ENCODE assay signal across 8 cellular contexts in the genomic region with DNA sequence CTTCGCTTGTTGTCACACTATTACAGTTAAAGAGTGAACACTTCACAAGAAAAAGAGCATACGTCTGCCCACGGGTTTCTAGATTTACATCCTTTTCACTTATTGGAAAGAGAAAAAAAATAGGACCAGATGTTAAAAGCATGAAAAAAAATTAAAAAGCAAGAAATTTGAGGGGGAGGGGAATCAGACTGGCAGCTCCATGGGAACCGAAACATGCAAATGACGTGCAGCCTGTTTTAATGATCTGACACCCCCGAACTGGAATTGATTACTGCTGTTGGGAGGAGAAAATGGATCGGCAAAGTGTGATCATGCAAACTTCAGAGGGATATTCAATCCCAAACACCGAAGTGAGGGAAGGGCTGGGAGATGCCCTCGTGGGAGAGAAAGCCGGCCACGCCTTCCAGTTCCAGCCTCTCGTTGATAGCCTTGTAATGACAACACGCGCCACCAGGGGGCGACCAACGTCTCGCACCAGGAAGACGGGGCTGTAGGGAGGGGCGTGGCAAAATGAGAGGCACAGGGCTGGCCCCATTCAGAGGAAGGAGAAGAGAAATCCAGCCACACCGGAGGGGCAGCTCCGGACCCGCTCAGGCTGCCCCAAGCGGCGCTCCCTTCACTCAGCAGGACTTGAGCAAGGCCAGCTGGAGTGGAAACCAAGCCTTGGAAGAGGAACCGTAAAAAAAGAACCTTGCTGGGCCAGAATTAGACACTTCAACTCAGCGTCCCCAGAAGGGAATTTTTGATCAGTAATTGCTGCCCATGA. TPM values are rescaled to one million over a fixed set of nuclear protein-coding genes. Genes with fewer than 3 reads are reported as not detected.
A peak's percentile ranks its signal among the peaks of the same experiment; 100 is the strongest.
DNase-seq lines count a peak whose midpoint lies in the region; ATAC-seq and TF ChIP-seq lines count a peak whose summit lies in the region.

No MANE protein-coding gene starts in this region.

- no peak overlapping the region for H3K9ac ChIP-seq in BLaER1 treated with 17β-estradiol and CSF1 and Interleukin-3, amounts not matched to agents 10 nM and 100 nM

- ATAC-seq in HG03432 (IDR thresholded peaks at IDR 0.05; ENCODE audit: unreplicated experiment), result peak; percentile 93
- ATAC-seq in activated CD4-positive, alpha-beta T cell treated with anti-CD3 and anti-CD28 coated beads for 36 hours, result peak; percentile 99

- H3K9me3 ChIP-seq in BLaER1 treated with 17β-estradiol and CSF1 and Interleukin-3, amounts not matched to agents 10 nM and 100 nM (replicated peaks in 1 of 11), result no peaks in the 10 kb centered on the region

- H3K27me3 ChIP-seq in BLaER1 treated with 17β-estradiol and CSF1 and Interleukin-3, amounts not matched to agents 10 nM and 100 nM, result no peaks in the 10 kb centered on the region

- H4K20me1 ChIP-seq in BLaER1 treated with 17β-estradiol and CSF1 and Interleukin-3, amounts not matched to agents 10 nM and 100 nM, result no peaks in the 10 kb centered on the region

- no peak overlapping the region for H3K27ac Mint-ChIP-seq in activated CD4-positive, alpha-beta T cell treated with anti-CD3 and anti-CD28 coated beads for 36 hours
- H3K27ac Mint-ChIP-seq in chondrocyte (ENCODE audit: unreplicated experiment), result no peak overlapping the region

- H3K36me3 Mint-ChIP-seq in activated CD4-positive, alpha-beta T cell treated with anti-CD3 and anti-CD28 coated beads for 36 hours (ENCODE audit: low read depth), result no peaks in the 10 kb centered on the region
- H3K36me3 Mint-ChIP-seq in chondrocyte (ENCODE audit: low read depth), result no peaks in the 10 kb centered on the region

- H3K27ac ChIP-seq in BLaER1 treated with 17β-estradiol and CSF1 and Interleukin-3, amounts not matched to agents 10 nM and 100 nM, result no peak overlapping the region

- peaks cover 10% of the 10 kb centered on the region for H3K4me1 Mint-ChIP-seq in activated CD4-positive, alpha-beta T cell treated with anti-CD3 and anti-CD28 coated beads for 36 hours
- H3K4me1 Mint-ChIP-seq in chondrocyte (ENCODE audit: low read depth), result peaks cover 9% of the 10 kb centered on the region

- DNase-seq in GM19240 (ENCODE audit: insufficient read length, low spot score) (peak; percentile 87), NCI-H510A (lab: John Stamatoyannopoulos, UW) (peak; percentile 11), chondrocyte (ENCODE audit: low spot score) (no peak), left kidney (ENCODE audit: low read depth, low spot score) (peak; percentile 98)
- peak; percentile 97 for DNase-seq in activated CD4-positive, alpha-beta T cell treated with anti-CD3 and anti-CD28 coated beads for 36 hours
- peak; percentile 86 for DNase-seq in stimulated activated CD4-positive, alpha-beta T cell treated with anti-CD3 and anti-CD28 coated beads, Interleukin-2, amount 100 ng/mL, for 4 hours (ENCODE audit: low read depth)

- H3K27me3 Mint-ChIP-seq in activated CD4-positive, alpha-beta T cell treated with anti-CD3 and anti-CD28 coated beads for 36 hours, result peaks cover 4% of the 10 kb centered on the region
- H3K27me3 Mint-ChIP-seq in chondrocyte (ENCODE audit: low read depth), result peaks cover 27% of the 10 kb centered on the region

- H3K4me2 ChIP-seq in BLaER1 treated with 17β-estradiol and CSF1 and Interleukin-3, amounts not matched to agents 10 nM and 100 nM, result peak overlapping the region; percentile 10 to 67 (median 54); a peak in 20 of 22 replicates

- intact Hi-C loops in activated CD4-positive, alpha-beta T cell treated with anti-CD3 and anti-CD28 coated beads for 36 hours (cut with DNase I, micrococcal nuclease), result loop anchor here (1.0 to 10.0 kb wide), 3 partner anchors 15 to 431 kb away; no protein-coding TSS in a partner anchor

- H3K36me3 ChIP-seq in BLaER1 treated with 17β-estradiol and CSF1 and Interleukin-3, amounts not matched to agents 10 nM and 100 nM, result no peaks in the 10 kb centered on the region

- TF ChIP-seq CTCF in chondrocyte (IDR thresholded peaks at IDR 0.05), result peak; percentile 96

- peaks cover 0 to 16% (median 5%) of the 10 kb centered on the region in 10 experiments; a peak in 9 of 20 replicates for H3K4me1 ChIP-seq in BLaER1 treated with 17β-estradiol and CSF1 and Interleukin-3, amounts not matched to agents 10 nM and 100 nM

- CTCF ChIA-PET in activated CD4-positive, alpha-beta T cell treated with anti-CD3 and anti-CD28 coated beads for 36 hours (lab: Charles Lee), result interaction anchor here (0.6 to 2.7 kb wide), 17 partner anchors 9 to 951 kb away, joined by 3 to 11 read pairs (median 4); no protein-coding TSS in a partner anchor

- peak overlapping the region in 1 of 10 experiments; percentile 1; a peak in 2 of 20 replicates for H3K4me3 ChIP-seq in BLaER1 treated with 17β-estradiol and CSF1 and Interleukin-3, amounts not matched to agents 10 nM and 100 nM

- no peaks in the 10 kb centered on the region for H3K9me3 Mint-ChIP-seq in activated CD4-positive, alpha-beta T cell treated with anti-CD3 and anti-CD28 coated beads for 36 hours (ENCODE audit: low read depth)
- no peaks in the 10 kb centered on the region for H3K9me3 Mint-ChIP-seq in chondrocyte (ENCODE audit: low read depth)

- H3K4me3 Mint-ChIP-seq in activated CD4-positive, alpha-beta T cell treated with anti-CD3 and anti-CD28 coated beads for 36 hours, result peak overlapping the region; percentile 55
- H3K4me3 Mint-ChIP-seq in chondrocyte (ENCODE audit: unreplicated experiment), result peak overlapping the region; percentile 63

- POLR2A ChIA-PET in activated CD4-positive, alpha-beta T cell treated with anti-CD3 and anti-CD28 coated beads for 36 hours (lab: Charles Lee), result no interaction called here

RNA-seq across cellular contexts. Expression of a gene that starts 53.8 kb away (rescaled TPM):
- total RNA-seq in activated CD4-positive, alpha-beta T cell treated with anti-CD3 and anti-CD28 coated beads for 36 hours, result not detected
- 1.8 to 3.2 TPM (median 2.8 TPM) in 3 replicates for total RNA-seq in chondrocyte
